In genomic region chr2:109067829-109068152, GRCh38 we compare ENCODE assay signal across 14 cellular contexts.
DNase-seq lines count a peak whose midpoint lies in the region; ATAC-seq and TF ChIP-seq lines count a peak whose summit lies in the region.
"Had no signal": no experiment of that assay in that cellular context is flagged by ENCODE, and none has a peak within 500 bp of the region (broad histone marks: within the 10 kb centered on the region; RNA-seq: fewer than 3 reads in every experiment).

No MANE protein-coding gene starts in this region.

- H3K4me1 Mint-ChIP-seq in mesothelial cell of epicardium, result peaks cover 28% of the 10 kb centered on the region

- H3K4me3 ChIP-seq in colonic mucosa (no peak overlapping the region), spleen (no peak overlapping the region)

- no peak overlapping the region for H3K9ac ChIP-seq in colonic mucosa (ENCODE audit: low read depth in 2 of 2, low read length in 2 of 2)

- H3K36me3 ChIP-seq in colonic mucosa, result no peaks in the 10 kb centered on the region
- no peaks in the 10 kb centered on the region for H3K36me3 ChIP-seq in spleen

- intact Hi-C loops in colonic mucosa (cut with DNase I) (no loop called here), spleen (cut with DNase I; ENCODE audit: low total_unique reads) (no loop called here)

- H3K9me3 Mint-ChIP-seq in mesothelial cell of epicardium, result peaks cover 2% of the 10 kb centered on the region

- H3K27ac Mint-ChIP-seq in mesothelial cell of epicardium, result no peak overlapping the region

- DNase-seq in HT-29 (ENCODE audit: low spot score), result peak; percentile 9
- peak; percentile 38 for DNase-seq in colonic mucosa
- peak; percentile 35 for DNase-seq in left lobe of liver (ENCODE audit: low spot score)
- peak; percentile 40 for DNase-seq in spleen
- no peak for DNase-seq in mesothelial cell of epicardium (ENCODE audit: low spot score in 2 of 2, unreplicated experiment in 2 of 2)
- DNase-seq in NCI-H1436 (lab: John Stamatoyannopoulos, UW), result no peak
- DNase-seq: ACHN, C1 segment of cervical spinal cord, DMS79, H7, IMR-90, NCI-H1930, NCI-H526 had no signal

- no peak for TF ChIP-seq POLR2A in spleen (IDR thresholded peaks at IDR 0.05)

- H3K27ac ChIP-seq in colonic mucosa (no peak overlapping the region), spleen (no peak overlapping the region)

- H3K27me3 ChIP-seq in colonic mucosa, result no peaks in the 10 kb centered on the region
- peaks cover 0 to 19% (median 0%) of the 10 kb centered on the region in 7 donors for H3K27me3 ChIP-seq in spleen (replicated peaks in 1 of 7)

- H3K36me3 Mint-ChIP-seq in mesothelial cell of epicardium, result no peaks in the 10 kb centered on the region

- no peak overlapping the region for H3K4me3 Mint-ChIP-seq in mesothelial cell of epicardium

- ATAC-seq in left lobe of liver (no peak), GM18868 (IDR thresholded peaks at IDR 0.05; ENCODE audit: unreplicated experiment) (no peak)

- no peaks in the 10 kb centered on the region for H3K9me3 ChIP-seq in colonic mucosa
- H3K9me3 ChIP-seq in spleen, result peaks cover 0 to 6% (median 0%) of the 10 kb centered on the region in 8 donors

- H3K27me3 Mint-ChIP-seq in mesothelial cell of epicardium (ENCODE audit: low read depth), result peaks cover 13% of the 10 kb centered on the region

- 48 to 61% (median 50%) methylated on average over 2 of the region's 2 CpGs for WGBS in spleen, 5 donors

- TF ChIP-seq CTCF in colonic mucosa (IDR thresholded peaks at IDR 0.05) (no peak), spleen (IDR thresholded peaks at IDR 0.05 in 8 of 11, conservative IDR thresholded peaks at IDR 0.05 in 3 of 11) (no peak), mesothelial cell of epicardium (IDR thresholded peaks at IDR 0.05; ENCODE audit: unreplicated experiment) (no peak)

- H3K4me1 ChIP-seq in colonic mucosa, result no peaks in the 10 kb centered on the region
- H3K4me1 ChIP-seq in spleen, result peaks cover 0 to 6% (median 0%) of the 10 kb centered on the region in 6 donors

Comparison
In these comparisons a context has a peak if more than half of its experiments do, and no peak if none do; other contexts are left out.
1. DNase-seq: peak in HT-29 (single experiment), colonic mucosa (single experiment), left lobe of liver (single experiment) and spleen (single experiment); none in mesothelial cell of epicardium (0 of 2) and NCI-H1436 (single experiment).